ENCODE assay signal across 13 cellular contexts in genomic region chr1:153778824-153779519, GRCh38.
"Had no signal": no experiment of that assay in that cellular context is flagged by ENCODE, and none has a peak within 500 bp of the region (broad histone marks: within the 10 kb centered on the region; RNA-seq: fewer than 3 reads in every experiment).

No MANE protein-coding gene starts in this region.

- H3K27me3 ChIP-seq: sigmoid colon, testis had no signal

- H3K27me3 Mint-ChIP-seq: activated naive CD8-positive, alpha-beta T cell treated with anti-CD3 and anti-CD28 coated beads, Interleukin-2, amount 50 U/mL, for 24 hours; effector memory CD8-positive, alpha-beta T cell; stimulated activated naive CD8-positive, alpha-beta T cell treated with anti-CD3 and anti-CD28 coated beads, Interleukin-15, amount 100 ng/mL, for 72 hours had no signal

- H3K4me3 Mint-ChIP-seq: activated naive CD8-positive, alpha-beta T cell treated with anti-CD3 and anti-CD28 coated beads, Interleukin-2, amount 50 U/mL, for 24 hours; effector memory CD8-positive, alpha-beta T cell; stimulated activated naive CD8-positive, alpha-beta T cell treated with anti-CD3 and anti-CD28 coated beads, Interleukin-15, amount 100 ng/mL, for 72 hours; T-helper 2 cell treated with Interferon-gamma antibody and Interleukin-4, amounts not matched to agents 5 μg/mL and 100 μg/mL, for 36 hours had no signal

- DNase-seq: activated CD4-positive, alpha-beta T cell treated with anti-CD3 and anti-CD28 coated beads for 1 hour; activated CD4-positive, alpha-beta T cell treated with anti-CD3 and anti-CD28 coated beads, Interleukin-2, amount 50 U/mL, for 48 hours; activated naive CD8-positive, alpha-beta T cell treated with anti-CD3 and anti-CD28 coated beads, Interleukin-2, amount 50 U/mL, for 24 hours; activated T-cell treated with anti-CD3 and anti-CD28 coated beads, Interleukin-2, amount 50 U/mL, for 48 hours; effector memory CD8-positive, alpha-beta T cell; kidney glomerular epithelial cell; sigmoid colon; stimulated activated CD4-positive, alpha-beta T cell treated with anti-CD3 and anti-CD28 coated beads, Interleukin-12 subunit alpha, Interleukin-12 subunit beta, amount 100 ng/mL, for 4 hours; stimulated activated CD4-positive, alpha-beta T cell treated with anti-CD3 and anti-CD28 coated beads, Interleukin-2, amount 100 ng/mL, for 48 hours; stimulated activated CD8-positive, alpha-beta memory T cell treated with anti-CD3 and anti-CD28 coated beads, Interleukin-4, amount 100 ng/mL, for 48 hours; stimulated activated naive CD8-positive, alpha-beta T cell treated with anti-CD3 and anti-CD28 coated beads, Interleukin-15, amount 100 ng/mL, for 72 hours; testis had no signal

- H3K27ac Mint-ChIP-seq: activated naive CD8-positive, alpha-beta T cell treated with anti-CD3 and anti-CD28 coated beads, Interleukin-2, amount 50 U/mL, for 24 hours; T-helper 2 cell treated with Interferon-gamma antibody and Interleukin-4, amounts not matched to agents 5 μg/mL and 100 μg/mL, for 36 hours had no signal

- H3K9me3 ChIP-seq: sigmoid colon, testis had no signal

- H3K9me3 Mint-ChIP-seq: activated naive CD8-positive, alpha-beta T cell treated with anti-CD3 and anti-CD28 coated beads, Interleukin-2, amount 50 U/mL, for 24 hours; effector memory CD8-positive, alpha-beta T cell; stimulated activated naive CD8-positive, alpha-beta T cell treated with anti-CD3 and anti-CD28 coated beads, Interleukin-15, amount 100 ng/mL, for 72 hours; T-helper 2 cell treated with Interferon-gamma antibody and Interleukin-4, amounts not matched to agents 5 μg/mL and 100 μg/mL, for 36 hours had no signal

- H3K4me3 ChIP-seq: sigmoid colon, testis had no signal

- ATAC-seq: activated naive CD8-positive, alpha-beta T cell treated with anti-CD3 and anti-CD28 coated beads, Interleukin-2, amount 50 U/mL, for 24 hours; effector memory CD8-positive, alpha-beta T cell; stimulated activated naive CD8-positive, alpha-beta T cell treated with anti-CD3 and anti-CD28 coated beads, Interleukin-15, amount 100 ng/mL, for 72 hours had no signal
